Comparison of ENCODE assay signal across 12 cellular contexts in genomic region chr3:187913617-187914033, GRCh38.
A peak's percentile ranks its signal among the peaks of the same experiment; 100 is the strongest.
DNase-seq lines count a peak whose midpoint lies in the region; FAIRE-seq and TF ChIP-seq lines count a peak whose summit lies in the region.
"Had no signal": no experiment of that assay in that cellular context is flagged by ENCODE, and none has a peak within 500 bp of the region (broad histone marks: within the 10 kb centered on the region; RNA-seq: fewer than 3 reads in every experiment).

No MANE protein-coding gene starts in this region.

- FAIRE-seq in small intestine (lab: Jason Lieb, UNC): no peak
- FAIRE-seq: GM19239 had no signal

- H3K27me3 ChIP-seq in esophagus (ENCODE audit: control insufficient read depth in 1 of 2, insufficient read depth in 2 of 2, low read length in 2 of 2) (no peaks in the 10 kb centered on the region), small intestine (ENCODE audit: control insufficient read depth in 2 of 2, insufficient read depth in 2 of 2, low read length in 2 of 2) (peaks cover 0 to 3% of the 10 kb centered on the region in 2 donors), A673 (replicated peaks; ENCODE audit: insufficient read depth, low read depth, low read length, poor library complexity) (no peaks in the 10 kb centered on the region), thyroid gland (no peaks in the 10 kb centered on the region)

- BruUV-seq in A673 (replicated peaks; lab: Mats Ljungman, UMichigan): no TSS peak

- H3K9me3 ChIP-seq in esophagus (ENCODE audit: control insufficient read depth in 2 of 2, insufficient read depth in 1 of 2, low read depth in 1 of 2, low read length in 1 of 2) (no peaks in the 10 kb centered on the region), small intestine (ENCODE audit: control insufficient read depth, low read depth) (no peaks in the 10 kb centered on the region), A673 (ENCODE audit: low read depth, low read length, poor library complexity, severe bottlenecking) (no peaks in the 10 kb centered on the region), thyroid gland (no peaks in the 10 kb centered on the region)

- intact Hi-C loops in A673 (cut with micrococcal nuclease; ENCODE audit: unreplicated experiment): no loop called here
- intact Hi-C loops in thyroid gland (cut with DNase I): no loop called here

- peak; percentile 50 for DNase-seq in NCI-H2107 treated with DMSO at 0.1 percent for 48 hours (lab: John Stamatoyannopoulos, UW; ENCODE audit: unreplicated experiment)
- DNase-seq in NCI-H2107 (lab: John Stamatoyannopoulos, UW): no peak
- peak; percentile 24 for DNase-seq in NCI-H226
- DNase-seq in small intestine: peak; percentile 37
- DNase-seq in A673 (ENCODE audit: low spot score): no peak
- DNase-seq in dedifferentiated amniotic fluid mesenchymal stem cell (ENCODE audit: extremely low spot score): no peak
- DNase-seq in thyroid gland: no peak
- DNase-seq: activated CD4-positive, CD25-positive, alpha-beta regulatory T cell treated with anti-CD3 and anti-CD28 coated beads, Interleukin-2, amount 50 U/mL, for 72 hours; KBM-7; right cardiac atrium had no signal

- no peak for TF ChIP-seq CTCF in A673 (conservative IDR thresholded peaks at IDR 0.05; ENCODE audit: low read depth, low read length)
- TF ChIP-seq CTCF in thyroid gland (IDR thresholded peaks at IDR 0.05): no peak

- H3K27ac ChIP-seq in esophagus (ENCODE audit: low read depth in 2 of 2, low read length in 1 of 2) (peak overlapping the region; percentile 71 to 84), small intestine (ENCODE audit: low read depth in 1 of 2, low read length in 1 of 2) (no peak overlapping the region), A673 (ENCODE audit: low read depth, low read length, poor library complexity, severe bottlenecking) (no peak overlapping the region), thyroid gland (no peak overlapping the region)

- 58 to 76% methylated on average over 2 of the region's 2 CpGs for WGBS in esophagus, 2 donors
- 60 to 67% (median 67%) methylated on average over 2 of the region's 2 CpGs for WGBS in small intestine, 3 donors
- WGBS in thyroid gland, 2 donors: 95 to 98% methylated on average over 2 of the region's 2 CpGs

- H3K36me3 ChIP-seq in esophagus (ENCODE audit: control insufficient read depth in 2 of 2, insufficient read depth in 2 of 2, low read length in 1 of 2) (no peaks in the 10 kb centered on the region), small intestine (ENCODE audit: control insufficient read depth in 2 of 2, insufficient read depth in 2 of 2, low read length in 2 of 2) (no peaks in the 10 kb centered on the region), A673 (ENCODE audit: insufficient read depth, low read length, poor library complexity, severe bottlenecking) (no peaks in the 10 kb centered on the region), thyroid gland (no peaks in the 10 kb centered on the region)

- CTCF ChIA-PET in A673 (lab: Charles Lee): no interaction called here

- no peak overlapping the region for H3K4me3 ChIP-seq in esophagus (ENCODE audit: low read depth in 1 of 2, low read length in 2 of 2)
- H3K4me3 ChIP-seq in small intestine (ENCODE audit: low read depth in 1 of 2, low read length in 2 of 2): no peak overlapping the region
- no peak overlapping the region for H3K4me3 ChIP-seq in A673 (ENCODE audit: low read depth, low read length, poor library complexity, severe bottlenecking)
- no peak overlapping the region for H3K4me3 ChIP-seq in thyroid gland (replicated peaks in 1 of 3)

- TF ChIP-seq POLR2A in thyroid gland (IDR thresholded peaks at IDR 0.05): no peak

- POLR2A ChIA-PET in A673 (lab: Charles Lee; ENCODE audit: low non-redundant PET): no interaction called here

- H3K4me1 ChIP-seq in esophagus (ENCODE audit: control insufficient read depth in 2 of 2, insufficient read depth in 2 of 2, low read length in 1 of 2): no peaks in the 10 kb centered on the region
- H3K4me1 ChIP-seq in small intestine (ENCODE audit: control insufficient read depth in 2 of 2, insufficient read depth in 1 of 2, low read depth in 1 of 2, low read length in 1 of 2): peaks cover 0 to 2% of the 10 kb centered on the region in 2 donors
- no peaks in the 10 kb centered on the region for H3K4me1 ChIP-seq in A673 (ENCODE audit: insufficient read depth, low read length, poor library complexity, severe bottlenecking)
- H3K4me1 ChIP-seq in thyroid gland: no peaks in the 10 kb centered on the region

Comparison
In these comparisons a context has a peak if more than half of its experiments do, and no peak if none do; other contexts are left out.
1. DNase-seq: peak in NCI-H2107 treated with DMSO at 0.1 percent for 48 hours (single experiment), NCI-H226 (single experiment) and small intestine (single experiment); none in NCI-H2107 (single experiment), A673 (single experiment), dedifferentiated amniotic fluid mesenchymal stem cell (single experiment) and thyroid gland (0 of 2).
2. H3K27ac ChIP-seq: peak in esophagus (2 of 2); none in small intestine (0 of 2), A673 (single experiment) and thyroid gland (0 of 3).